Comparison of ENCODE assay signal across 19 cellular contexts in genomic region chr1:6030547-6031261, GRCh38. TPM values are rescaled to one million over a fixed set of nuclear protein-coding genes. Genes with fewer than 3 reads are reported as not detected.
DNase-seq lines count a peak whose midpoint lies in the region; ATAC-seq, FAIRE-seq and TF ChIP-seq lines count a peak whose summit lies in the region.
"Had no signal": no experiment of that assay in that cellular context is flagged by ENCODE, and none has a peak within 500 bp of the region (broad histone marks: within the 10 kb centered on the region; RNA-seq: fewer than 3 reads in every experiment).

No MANE protein-coding gene starts in this region.

- no peak for ATAC-seq in CD4-positive, alpha-beta T cell (ENCODE audit: poor library complexity)
- no peak for ATAC-seq in memory B cell (ENCODE audit: low read depth)
- ATAC-seq: left lung, mucosa of descending colon had no signal

- FAIRE-seq in GM12892 (lab: Jason Lieb, UNC): peak; percentile 86
- FAIRE-seq: colon had no signal

- peak overlapping the region; percentile 54 for H3K4me3 Mint-ChIP-seq in CD4-positive, alpha-beta T cell
- no peak overlapping the region for H3K4me3 Mint-ChIP-seq in activated CD4-positive, alpha-beta memory T cell treated with anti-CD3 and anti-CD28 coated beads for 36 hours
- H3K4me3 Mint-ChIP-seq in memory B cell: peak overlapping the region; percentile 31

- no peak overlapping the region for H3K27ac ChIP-seq in CD4-positive, alpha-beta T cell (ENCODE audit: low read depth, low read length)
- no peak overlapping the region for H3K27ac ChIP-seq in caudate nucleus (ENCODE audit: low read depth, low read length)
- H3K27ac ChIP-seq: ascending aorta, C4-2B, epithelial cell of prostate, gastrocnemius medialis, tibial artery had no signal

- peak overlapping the region; percentile 25 for H3K27ac Mint-ChIP-seq in CD4-positive, alpha-beta T cell
- peak overlapping the region; percentile 9 for H3K27ac Mint-ChIP-seq in activated CD4-positive, alpha-beta memory T cell treated with anti-CD3 and anti-CD28 coated beads for 36 hours
- H3K27ac Mint-ChIP-seq in memory B cell: peak overlapping the region; percentile 40

- no peaks in the 10 kb centered on the region for H3K9me3 ChIP-seq in CD4-positive, alpha-beta T cell (ENCODE audit: control insufficient read depth, low read length)
- H3K9me3 ChIP-seq: ascending aorta, gastrocnemius medialis, left lung, mucosa of descending colon, tibial artery had no signal

- no peaks in the 10 kb centered on the region for H3K9me3 Mint-ChIP-seq in CD4-positive, alpha-beta T cell
- no peaks in the 10 kb centered on the region for H3K9me3 Mint-ChIP-seq in activated CD4-positive, alpha-beta memory T cell treated with anti-CD3 and anti-CD28 coated beads for 36 hours
- no peaks in the 10 kb centered on the region for H3K9me3 Mint-ChIP-seq in memory B cell

- peaks cover 59% of the 10 kb centered on the region for H3K36me3 Mint-ChIP-seq in CD4-positive, alpha-beta T cell (ENCODE audit: low read depth)
- peaks cover 44% of the 10 kb centered on the region for H3K36me3 Mint-ChIP-seq in activated CD4-positive, alpha-beta memory T cell treated with anti-CD3 and anti-CD28 coated beads for 36 hours
- peaks cover 15% of the 10 kb centered on the region for H3K36me3 Mint-ChIP-seq in memory B cell

- no peak for DNase-seq in CD4-positive, alpha-beta T cell
- no peak for DNase-seq in GM12892 (ENCODE audit: insufficient read length)
- no peak for DNase-seq in activated CD4-positive, alpha-beta memory T cell treated with anti-CD3 and anti-CD28 coated beads for 36 hours
- no peak for DNase-seq in memory B cell (ENCODE audit: low spot score in 2 of 2)
- no peak for DNase-seq in GM13977 (ENCODE audit: low spot score)
- DNase-seq in LoVo (ENCODE audit: low spot score): no peak
- DNase-seq in caudate nucleus (lab: John Stamatoyannopoulos, UW): no peak
- DNase-seq: DND-41; mucosa of descending colon; NCI-H1105 treated with DMSO at 0.1 percent for 48 hours; NCI-H82; stimulated activated CD4-positive, alpha-beta T cell treated with anti-CD3 and anti-CD28 coated beads, Interleukin-4, amount 100 ng/mL, for 1 hour; tibial artery had no signal

- H3K27me3 ChIP-seq in CD4-positive, alpha-beta T cell (ENCODE audit: control insufficient read depth, insufficient read depth, low read length): no peaks in the 10 kb centered on the region
- H3K27me3 ChIP-seq: ascending aorta, gastrocnemius medialis had no signal

- TF ChIP-seq CTCF in CD4-positive, alpha-beta T cell (IDR thresholded peaks at IDR 0.05): no peak
- TF ChIP-seq CTCF in GM13977 (IDR thresholded peaks at IDR 0.05; ENCODE audit: extremely low read depth, insufficient read depth, missing control alignments): no peak

- intact Hi-C loops in CD4-positive, alpha-beta T cell (cut with DNase I, micrococcal nuclease): no loop called here
- intact Hi-C loops in activated CD4-positive, alpha-beta memory T cell treated with anti-CD3 and anti-CD28 coated beads for 36 hours (cut with micrococcal nuclease): no loop called here

- POLR2A ChIA-PET in CD4-positive, alpha-beta T cell (lab: Charles Lee): no interaction called here
- POLR2A ChIA-PET in activated CD4-positive, alpha-beta memory T cell treated with anti-CD3 and anti-CD28 coated beads for 36 hours (lab: Charles Lee): no interaction called here

- in situ Hi-C loops in GM13977 (cut with MboI; ENCODE audit: low pct_unique_long_range_greater_than_20kb, low sequenced_read_pairs, unreplicated experiment): no loop called here

- no peaks in the 10 kb centered on the region for H3K27me3 Mint-ChIP-seq in CD4-positive, alpha-beta T cell
- no peaks in the 10 kb centered on the region for H3K27me3 Mint-ChIP-seq in activated CD4-positive, alpha-beta memory T cell treated with anti-CD3 and anti-CD28 coated beads for 36 hours
- H3K27me3 Mint-ChIP-seq in memory B cell: no peaks in the 10 kb centered on the region

- TF ChIP-seq POLR2A in GM12892 (IDR thresholded peaks at IDR 0.05; ENCODE audit: low read depth, low read length): 0 out of 2 replicates have a peak, but pooled peaks have one; percentile 19

- peaks cover 82% of the 10 kb centered on the region for H3K4me1 Mint-ChIP-seq in CD4-positive, alpha-beta T cell (ENCODE audit: low read depth)
- H3K4me1 Mint-ChIP-seq in activated CD4-positive, alpha-beta memory T cell treated with anti-CD3 and anti-CD28 coated beads for 36 hours (ENCODE audit: low read depth): peaks cover 76% of the 10 kb centered on the region
- peaks cover 52% of the 10 kb centered on the region for H3K4me1 Mint-ChIP-seq in memory B cell

- CTCF ChIA-PET in CD4-positive, alpha-beta T cell (lab: Charles Lee): no interaction called here
- CTCF ChIA-PET in activated CD4-positive, alpha-beta memory T cell treated with anti-CD3 and anti-CD28 coated beads for 36 hours (lab: Charles Lee): no interaction called here

RNA-seq across cellular contexts. Expression of gene KCNAB2, which starts 15.0 kb away (rescaled TPM):
- total RNA-seq in CD4-positive, alpha-beta T cell: 100 to 1,000 TPM; 147 to 155 TPM
- 50.2 TPM for polyA plus RNA-seq in GM12892 (2012; ENCODE audit: missing spikeins)
- 100 to 1,000 TPM; 196 to 202 TPM for total RNA-seq in activated CD4-positive, alpha-beta memory T cell treated with anti-CD3 and anti-CD28 coated beads for 36 hours

RNA-seq across cellular contexts. Expression of gene NPHP4, which starts 38.5 kb away (rescaled TPM):
- 1 to 10 TPM; 6.2 to 7.7 TPM for total RNA-seq in CD4-positive, alpha-beta T cell
- polyA plus RNA-seq in GM12892 (2012; ENCODE audit: missing spikeins): 4.7 TPM
- total RNA-seq in activated CD4-positive, alpha-beta memory T cell treated with anti-CD3 and anti-CD28 coated beads for 36 hours: 10 to 100 TPM; 14.0 to 14.6 TPM
